Comparison of ENCODE assay signal across 8 cellular contexts in genomic region chr17:40303706-40304450, GRCh38. TPM values are rescaled to one million over a fixed set of nuclear protein-coding genes. Genes with fewer than 3 reads are reported as not detected.
DNase-seq lines count a peak whose midpoint lies in the region; ATAC-seq and TF ChIP-seq lines count a peak whose summit lies in the region.

No MANE protein-coding gene starts in this region.

- H3K36me3 ChIP-seq in esophagus muscularis mucosa = no peaks in the 10 kb centered on the region
- no peaks in the 10 kb centered on the region for H3K36me3 ChIP-seq in psoas muscle (ENCODE audit: insufficient read depth in 1 of 2, low read depth in 1 of 2)

- TF ChIP-seq POLR2A in esophagus muscularis mucosa (IDR thresholded peaks at IDR 0.05; ENCODE audit: low read depth) = no peak

- DNase-seq in DMS79 (lab: John Stamatoyannopoulos, UW) = peak; percentile 36
- DNase-seq in NCI-H2227 treated with DMSO at 0.1 percent for 48 hours (lab: John Stamatoyannopoulos, UW) = peak; percentile 48
- DNase-seq in esophagus muscularis mucosa (ENCODE audit: extremely low spot score) = no peak
- DNase-seq in psoas muscle = peak; percentile 27 to 50
- no peak for DNase-seq in activated CD4-positive, alpha-beta T cell treated with anti-CD3 and anti-CD28 coated beads for 4 hours
- no peak for DNase-seq in GM10266 (ENCODE audit: extremely low spot score)

- no peak for TF ChIP-seq EP300 in esophagus muscularis mucosa (IDR thresholded peaks at IDR 0.05)

- intact Hi-C loops in esophagus muscularis mucosa (cut with DNase I) = loop anchor here (1.0 to 10.0 kb wide), 3 partner anchors 51 to 233 kb away; partner anchors contain the start of gene TOP2A
- intact Hi-C loops in psoas muscle (cut with DNase I) = loop anchor here (1.0 to 10.0 kb wide), 4 partner anchors 50 to 231 kb away; partner anchors contain the start of gene TOP2A (in 1 of the 2)

- TF ChIP-seq CTCF in esophagus muscularis mucosa (IDR thresholded peaks at IDR 0.05) (no peak), psoas muscle (IDR thresholded peaks at IDR 0.05) (no peak), GM10266 (IDR thresholded peaks at IDR 0.05; ENCODE audit: control insufficient read depth, insufficient read depth, low read depth, missing control alignments) (no peak)

- H3K27ac ChIP-seq in esophagus muscularis mucosa (replicated peaks in 1 of 4) (peak overlapping the region; percentile 1 to 49 (median 42)), psoas muscle (peak overlapping the region; percentile 82)

- H3K9me3 ChIP-seq in esophagus muscularis mucosa (no peaks in the 10 kb centered on the region), psoas muscle (no peaks in the 10 kb centered on the region)

- 20% methylated on average over 5 of the region's 5 CpGs for WGBS in esophagus muscularis mucosa
- 18 to 33% (median 19%) methylated on average over 5 of the region's 5 CpGs for WGBS in psoas muscle, 3 donors

- no peaks in the 10 kb centered on the region for H3K27me3 ChIP-seq in esophagus muscularis mucosa
- no peaks in the 10 kb centered on the region for H3K27me3 ChIP-seq in psoas muscle (ENCODE audit: insufficient read depth in 3 of 3, low read length in 2 of 3)

- no peak overlapping the region for H3K4me3 ChIP-seq in esophagus muscularis mucosa
- no peak overlapping the region for H3K4me3 ChIP-seq in psoas muscle

- peaks cover 52 to 68% (median 59%) of the 10 kb centered on the region in 4 donors for H3K4me1 ChIP-seq in esophagus muscularis mucosa
- peaks cover 47% of the 10 kb centered on the region for H3K4me1 ChIP-seq in psoas muscle

- ATAC-seq in psoas muscle = peak; percentile 68 to 77 (median 72)
- ATAC-seq in HG03045 (IDR thresholded peaks at IDR 0.05; ENCODE audit: unreplicated experiment) = no peak
- no peak for ATAC-seq in GM18867 (IDR thresholded peaks at IDR 0.05; ENCODE audit: unreplicated experiment)

RNA-seq across cellular contexts. Expression of gene RARA, which starts 5.1 kb away (rescaled TPM):
- total RNA-seq in esophagus muscularis mucosa = 10 to 100 TPM; 26.2 to 53.5 (median 52.2) TPM
- total RNA-seq in psoas muscle = 10 to 100 TPM; 15.0 to 51.1 (median 44.6) TPM
- 10 to 100 TPM; 15.0 to 76.9 (median 18.6) TPM for polyA plus RNA-seq in psoas muscle

RNA-seq across cellular contexts. Expression of gene CDC6, which starts 16.2 kb away (rescaled TPM):
- total RNA-seq in esophagus muscularis mucosa (under 1 TPM; 0.32 to 0.83 (median 0.44) TPM), psoas muscle (under 1 TPM; 0.27 to 0.90 (median 0.42) TPM)
- polyA plus RNA-seq in psoas muscle = 1 to 10 TPM in 2 of 3 donors, under 1 TPM in 1; 0.86 to 2.5 (median 1.4) TPM

Comparison
In these comparisons a context has a peak if more than half of its experiments do, and no peak if none do; other contexts are left out.
1. DNase-seq: peak in DMS79 (single experiment), NCI-H2227 treated with DMSO at 0.1 percent for 48 hours (single experiment) and psoas muscle (2 of 2); none in esophagus muscularis mucosa (single experiment), activated CD4-positive, alpha-beta T cell treated with anti-CD3 and anti-CD28 coated beads for 4 hours (0 of 2) and GM10266 (single experiment).
2. ATAC-seq: peak in psoas muscle (4 of 4); none in HG03045 (single experiment) and GM18867 (single experiment).